In genomic region chr7:17301491-17302101, GRCh38 we compare ENCODE assay signal across 8 cellular contexts. TPM values are rescaled to one million over a fixed set of nuclear protein-coding genes. Genes with fewer than 3 reads are reported as not detected.
DNase-seq lines count a peak whose midpoint lies in the region; ATAC-seq, FAIRE-seq and TF ChIP-seq lines count a peak whose summit lies in the region.

No MANE protein-coding gene starts in this region.

- H3K4me2 ChIP-seq in GM12878 (ENCODE audit: control insufficient read depth, insufficient read depth): peak overlapping the region; percentile 50; the same call in 1 of the 2 replicates

- no peaks in the 10 kb centered on the region for H4K20me1 ChIP-seq in GM12878 (ENCODE audit: control insufficient read depth, insufficient read depth)

- no peak for TF ChIP-seq POLR2A in GM12878 (IDR thresholded peaks at IDR 0.05; ENCODE audit: low read depth, low read length)

- intact Hi-C loops in A673 (cut with micrococcal nuclease; ENCODE audit: unreplicated experiment): loop anchor here (2.0 to 10.0 kb wide), 3 partner anchors 345 to 1043 kb away; no protein-coding TSS in a partner anchor
- intact Hi-C loops in GM12878 (cut with micrococcal nuclease; ENCODE audit: unreplicated experiment): loop anchor here (1.0 to 2.0 kb wide), 4 partner anchors 230 to 319 kb away; no protein-coding TSS in a partner anchor

- no peak for TF ChIP-seq EP300 in GM12878 (IDR thresholded peaks at IDR 0.05; ENCODE audit: borderline replicate concordance in 1 of 2, control insufficient read depth in 1 of 2, low read depth in 2 of 2, low read length in 2 of 2)

- peak; percentile 75 for TF ChIP-seq CTCF in A673 (conservative IDR thresholded peaks at IDR 0.05; ENCODE audit: low read depth, low read length)
- peak; percentile 44 for TF ChIP-seq CTCF in GM12872 (IDR thresholded peaks at IDR 0.05; ENCODE audit: insufficient read depth, low read depth, low read length)
- peak; percentile 79 for TF ChIP-seq CTCF in RWPE1 (conservative IDR thresholded peaks at IDR 0.05; ENCODE audit: low read depth)
- peak; percentile 31 to 49 (median 48); a peak in 5 of 6 replicates for TF ChIP-seq CTCF in GM12878 (IDR thresholded peaks at IDR 0.05 in 2 of 3, conservative IDR thresholded peaks at IDR 0.05 in 1 of 3; ENCODE audit: control insufficient read depth in 2 of 3, extremely low read depth in 1 of 3, insufficient read depth in 1 of 3, low read depth in 3 of 3, low read length in 3 of 3)
- peak; percentile 45 for TF ChIP-seq CTCF in liver (IDR thresholded peaks at IDR 0.05; ENCODE audit: low read depth, low read length, missing input control)

- H3K36me3 ChIP-seq in A673 (ENCODE audit: insufficient read depth, low read length, poor library complexity, severe bottlenecking) (no peaks in the 10 kb centered on the region), GM12878 (ENCODE audit: control insufficient read depth in 2 of 2, insufficient read depth in 2 of 2, low read length in 1 of 2) (no peaks in the 10 kb centered on the region), liver (ENCODE audit: control insufficient read depth in 4 of 4, insufficient read depth in 3 of 4, low read depth in 1 of 4, low read length in 3 of 4) (no peaks in the 10 kb centered on the region)

- no peak for FAIRE-seq in GM12878 (lab: Jason Lieb, UNC)

- ATAC-seq in GM12878: no peak

- POLR2A ChIA-PET in A673 (lab: Charles Lee; ENCODE audit: low non-redundant PET): no interaction called here
- POLR2A ChIA-PET in RWPE1 (lab: Yijun Ruan, JAX; ENCODE audit: low non-redundant PET): no interaction called here
- POLR2A ChIA-PET in GM12878 (lab: Charles Lee): interaction anchor here (0.5 kb wide), 1 partner anchor 118 kb away, joined by 11 read pairs; no protein-coding TSS in a partner anchor

- in situ Hi-C loops in GM12878 (cut with MboI): loop anchor here (5.0 kb wide), 1 partner anchor 341 kb away; no protein-coding TSS in a partner anchor

- H2AFZ ChIP-seq in GM12878 (ENCODE audit: control insufficient read depth, low read depth, low read length): no peak overlapping the region

- H3K27me3 ChIP-seq in A673 (replicated peaks; ENCODE audit: insufficient read depth, low read depth, low read length, poor library complexity): no peaks in the 10 kb centered on the region
- no peaks in the 10 kb centered on the region for H3K27me3 ChIP-seq in GM12878 (replicated peaks in 1 of 2; ENCODE audit: control insufficient read depth in 2 of 2, insufficient read depth in 2 of 2, low read length in 1 of 2)
- H3K27me3 ChIP-seq in liver (ENCODE audit: control insufficient read depth in 4 of 4, insufficient read depth in 4 of 4, low read length in 3 of 4): no peaks in the 10 kb centered on the region

- H3K27ac ChIP-seq in A673 (ENCODE audit: low read depth, low read length, poor library complexity, severe bottlenecking) (no peak overlapping the region), RWPE1 (no peak overlapping the region), GM12878 (ENCODE audit: control insufficient read depth, insufficient read depth) (no peak overlapping the region), liver (ENCODE audit: low read depth in 1 of 2, low read length in 2 of 2) (peak overlapping the region; percentile 23 to 46)

- CTCF ChIA-PET in A673 (lab: Charles Lee) (interaction anchor here (0.6 to 1.2 kb wide), 3 partner anchors 27 to 319 kb away, joined by 3 to 8 read pairs (median 3); no protein-coding TSS in a partner anchor), RWPE1 (lab: Yijun Ruan, JAX) (interaction anchor here (0.5 to 1.8 kb wide), 18 partner anchors 13 to 1778 kb away, joined by 3 to 10 read pairs (median 3); no protein-coding TSS in a partner anchor), GM12878 (lab: Yijun Ruan, JAX) (interaction anchor here (0.6 to 3.1 kb wide), 67 partner anchors 9 to 695 kb away, joined by 3 to 92 read pairs (median 4); no protein-coding TSS in a partner anchor)

- H3K4me3 ChIP-seq in A673 (ENCODE audit: low read depth, low read length, poor library complexity, severe bottlenecking): peak overlapping the region; percentile 9
- no peak overlapping the region for H3K4me3 ChIP-seq in GM12878
- H3K4me3 ChIP-seq in liver (ENCODE audit: low read depth in 1 of 3, low read length in 3 of 3): peak overlapping the region; percentile 40 to 96 (median 49)

- no peaks in the 10 kb centered on the region for H3K9me3 ChIP-seq in A673 (ENCODE audit: low read depth, low read length, poor library complexity, severe bottlenecking)
- no peaks in the 10 kb centered on the region; the same call in 2 of the 3 replicates for H3K9me3 ChIP-seq in GM12878 (replicated peaks; ENCODE audit: control insufficient read depth, insufficient read depth, low read length)
- no peaks in the 10 kb centered on the region for H3K9me3 ChIP-seq in liver (ENCODE audit: control insufficient read depth in 4 of 4, low read length in 3 of 4)

- SMC1A ChIA-PET in GM12878 (lab: Charles Lee; ENCODE audit: uncharacterized antibody, unreplicated experiment): interaction anchor here (0.6 to 3.1 kb wide), 45 partner anchors 16 to 1364 kb away, joined by 3 to 61 read pairs (median 5); no protein-coding TSS in a partner anchor

- no peak overlapping the region for H3K9ac ChIP-seq in GM12878 (ENCODE audit: control insufficient read depth, insufficient read depth, low read length)
- H3K9ac ChIP-seq in liver (ENCODE audit: low read depth in 1 of 2, low read length in 2 of 2): peak overlapping the region; percentile 60 to 85

- RAD21 ChIA-PET in GM12878 (lab: Charles Lee; ENCODE audit: unreplicated experiment): interaction anchor here (0.6 to 3.1 kb wide), 54 partner anchors 10 to 469 kb away, joined by 3 to 62 read pairs (median 6); no protein-coding TSS in a partner anchor

- WGBS in GM12878 (ENCODE audit: insufficient coverage, insufficient replicate concordance, low lambda C conversion rate, missing lambda C conversion rate): 0% methylated on average over 2 of the region's 2 CpGs
- 10% methylated on average over 2 of the region's 2 CpGs for WGBS in liver

- H3K79me2 ChIP-seq in GM12878 (ENCODE audit: control insufficient read depth, insufficient read depth, low read length): peaks cover 59% of the 10 kb centered on the region

- H3K4me1 ChIP-seq in A673 (ENCODE audit: insufficient read depth, low read length, poor library complexity, severe bottlenecking): peaks cover 34% of the 10 kb centered on the region
- H3K4me1 ChIP-seq in GM12878 (ENCODE audit: control insufficient read depth, insufficient read depth, low read length): peaks cover 6% of the 10 kb centered on the region; the same call in 1 of the 2 replicates
- H3K4me1 ChIP-seq in liver (ENCODE audit: control insufficient read depth in 4 of 4, insufficient read depth in 4 of 4, low read length in 3 of 4): peaks cover 6 to 43% (median 22%) of the 10 kb centered on the region in 4 donors

- TF ChIP-seq RAD21 in GM12878 (IDR thresholded peaks at IDR 0.05; ENCODE audit: insufficient read depth, low read depth, low read length) (peak; percentile 52; the same call in 1 of the 2 replicates), liver (IDR thresholded peaks at IDR 0.05) (peak; percentile 65 to 69)

- BruUV-seq in A673 (replicated peaks; lab: Mats Ljungman, UMichigan) (no TSS peak), GM12878 (replicated peaks; lab: Mats Ljungman, UMichigan) (no TSS peak)

- DNase-seq in A673 (ENCODE audit: low spot score): peak; percentile 63
- no peak for DNase-seq in RWPE1 (ENCODE audit: low spot score)
- DNase-seq in GM12878 (ENCODE audit: low read depth, low spot score): no peak
- DNase-seq in stimulated activated naive CD4-positive, alpha-beta T cell treated with Interleukin-2 at 50 U/mL for 16 hours (lab: John Stamatoyannopoulos, UW): peak; percentile 14
- no peak for DNase-seq in DMS114 treated with DMSO at 0.1 percent for 48 hours (lab: John Stamatoyannopoulos, UW; ENCODE audit: unreplicated experiment)
- DNase-seq in GM19240 (ENCODE audit: insufficient read length, low spot score): no peak

TF ChIP-seq in GM12878, 131 proteins besides CTCF, POLR2A, EP300 and RAD21 (continues in another document):
- TF ChIP-seq PKNOX1 (IDR thresholded peaks at IDR 0.05): no peak

TF ChIP-seq in liver, 16 proteins besides CTCF, POLR2A, EP300 and RAD21 (continues in another document):
- no peak for TF ChIP-seq MAX (IDR thresholded peaks at IDR 0.05)
- TF ChIP-seq YY1 (IDR thresholded peaks at IDR 0.05): no peak
- TF ChIP-seq HNF4A (conservative IDR thresholded peaks at IDR 0.05): no peak
- TF ChIP-seq JUND (IDR thresholded peaks at IDR 0.05): no peak

RNA-seq across cellular contexts. Expression of gene AHR, which starts 3.1 kb away (rescaled TPM):
- total RNA-seq in A673 (2021): 11.8 and 13.5 TPM in 2 replicates
- 36.4 and 49.5 TPM in 2 replicates for total RNA-seq in GM12878 (2013; cell fraction: nucleolus; rRNA removed)
- total RNA-seq in GM12878 (2014; rRNA removed): 16.9 and 23.0 TPM in 2 replicates
- total RNA-seq in GM12878 (2014; rRNA removed; fragmentation: Illumina TruSeq; extraction: Trizol): 14.3 and 16.0 TPM in 2 replicates
- 10.3 and 11.9 TPM in 2 replicates for total RNA-seq in GM12878 (2021)
- polyA plus RNA-seq in GM12878 (2011; ENCODE audit: low read depth): 3.6 TPM
- polyA plus RNA-seq in GM12878 (2011; rRNA removed): 1.7 and 2.2 TPM in 2 replicates
- 0.95 and 1.3 TPM in 2 replicates for polyA plus RNA-seq in GM12878 (2011; cell fraction: cytosol; rRNA removed)
- polyA plus RNA-seq in GM12878 (2011; cell fraction: nucleus; rRNA removed): 1.6 and 2.3 TPM in 2 replicates
- 4.4 and 6.7 TPM in 2 replicates for polyA plus RNA-seq in GM12878 (2012)
- polyA plus RNA-seq in GM12878 (2014; fragmentation: Illumina TruSeq; extraction: Trizol): 8.3 and 9.6 TPM in 2 replicates
- 1 to 10 TPM; 1.7 to 1.9 TPM for polyA plus RNA-seq in GM12878 (2014; fragmentation: Nextera tagmentation; extraction: Ambion mirVana)
- 3.3 and 3.8 TPM in 2 replicates for polyA plus RNA-seq in GM12878 (2014; rRNA removed)
- polyA plus RNA-seq in GM12878 (2016; fragmentation: Nextera tagmentation; extraction: Ambion mirVana): 1 to 10 TPM; 4.1 to 4.9 TPM
- polyA minus RNA-seq in GM12878 (2011; rRNA and poly(A)+ RNA removed): 1.5 and 6.5 TPM in 2 replicates
- 1.9 and 4.0 TPM in 2 replicates for polyA minus RNA-seq in GM12878 (2011; cell fraction: cytosol; rRNA and poly(A)+ RNA removed)
- 5.7 and 7.2 TPM in 2 replicates for polyA minus RNA-seq in GM12878 (2011; cell fraction: nucleus; rRNA and poly(A)+ RNA removed)
- 10 to 100 TPM; 29.7 to 61.2 TPM for total RNA-seq in liver
- polyA plus RNA-seq in liver: 10 to 100 TPM in 1 of 2 donors, 1 to 10 TPM in 1; 9.9 to 10.4 TPM

Comparison
In these comparisons a context has a peak if more than half of its experiments do, and no peak if none do; other contexts are left out.
1. DNase-seq: peak in A673 (single experiment) and stimulated activated naive CD4-positive, alpha-beta T cell treated with Interleukin-2 at 50 U/mL for 16 hours (single experiment); none in RWPE1 (single experiment), GM12878 (single experiment), DMS114 treated with DMSO at 0.1 percent for 48 hours (single experiment) and GM19240 (single experiment).
2. H3K27ac ChIP-seq: peak in liver (2 of 2); none in A673 (single experiment), RWPE1 (single experiment) and GM12878 (single experiment).
3. Peak in every context shown above with its lines, with median percentiles within 50 percentile points of each other: CTCF ChIP-seq.